8 cellular contexts compared by ENCODE assay signal in the genomic region with DNA sequence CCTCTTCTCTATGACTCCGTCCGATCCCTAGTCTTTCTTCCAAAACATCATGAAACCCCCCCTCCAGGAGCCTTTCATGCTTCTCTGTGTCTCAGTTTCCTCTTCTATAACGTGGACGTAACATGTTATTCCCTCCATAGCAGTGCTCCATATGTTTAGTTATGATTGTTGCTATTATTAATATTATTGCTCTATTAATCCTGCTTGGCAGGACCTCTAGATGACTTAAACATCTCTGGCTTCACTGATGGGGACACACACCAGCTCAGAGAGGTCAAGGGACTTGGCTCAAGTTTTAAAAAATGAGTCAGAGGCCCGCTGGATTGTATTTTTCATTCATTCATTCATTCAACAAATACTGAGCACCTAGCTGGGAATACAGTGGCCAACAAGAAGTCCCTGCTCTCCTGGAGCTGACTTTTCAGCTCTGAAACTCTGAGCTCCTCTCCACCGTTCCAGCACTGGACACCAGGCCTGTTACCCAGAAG. TPM values are rescaled to one million over a fixed set of nuclear protein-coding genes. Genes with fewer than 3 reads are reported as not detected.
DNase-seq lines count a peak whose midpoint lies in the region; ATAC-seq and TF ChIP-seq lines count a peak whose summit lies in the region.

No MANE protein-coding gene starts in this region.

- TF ChIP-seq CTCF in KMS-11 (conservative IDR thresholded peaks at IDR 0.05; ENCODE audit: low read depth, low read length) (no peak), colonic mucosa (IDR thresholded peaks at IDR 0.05) (no peak)

- H3K27ac Mint-ChIP-seq in naive thymus-derived CD8-positive, alpha-beta T cell = peak overlapping the region; percentile 86 to 99 (median 96)

- peaks cover 2% of the 10 kb centered on the region; the same call in 1 of the 2 replicates for H3K36me3 ChIP-seq in BLaER1
- no peaks in the 10 kb centered on the region for H3K36me3 ChIP-seq in KMS-11 (ENCODE audit: insufficient read depth)
- no peaks in the 10 kb centered on the region for H3K36me3 ChIP-seq in colonic mucosa

- H3K27me3 ChIP-seq in BLaER1 (no peaks in the 10 kb centered on the region), KMS-11 (ENCODE audit: insufficient read depth, low read depth) (no peaks in the 10 kb centered on the region), colonic mucosa (no peaks in the 10 kb centered on the region)

- intact Hi-C loops in colonic mucosa (cut with DNase I) = no loop called here

- H3K9me3 ChIP-seq in BLaER1 (no peaks in the 10 kb centered on the region), colonic mucosa (no peaks in the 10 kb centered on the region)

- ATAC-seq in naive thymus-derived CD8-positive, alpha-beta T cell = no peak
- no peak for ATAC-seq in HG02870 (IDR thresholded peaks at IDR 0.05; ENCODE audit: unreplicated experiment)

- peaks cover 20% of the 10 kb centered on the region for H3K4me1 ChIP-seq in BLaER1
- H3K4me1 ChIP-seq in KMS-11 (ENCODE audit: low read depth, poor library complexity, severe bottlenecking) = peaks cover 21% of the 10 kb centered on the region
- peaks cover 11% of the 10 kb centered on the region for H3K4me1 ChIP-seq in colonic mucosa

- no peaks in the 10 kb centered on the region for H3K27me3 Mint-ChIP-seq in naive thymus-derived CD8-positive, alpha-beta T cell

- H3K4me2 ChIP-seq in BLaER1 = peak overlapping the region; percentile 96
- peak overlapping the region; percentile 90 for H3K4me2 ChIP-seq in KMS-11

- no peaks in the 10 kb centered on the region for H3K79me2 ChIP-seq in KMS-11 (ENCODE audit: insufficient read depth, low read depth)

- DNase-seq in colonic mucosa (no peak), NCI-H1417 treated with DMSO at 0.1 percent for 48 hours (lab: John Stamatoyannopoulos, UW) (no peak), OCI-M2 (lab: John Stamatoyannopoulos, UW; ENCODE audit: unreplicated experiment) (no peak), Ammon's horn (ENCODE audit: low spot score) (no peak)
- DNase-seq in naive thymus-derived CD8-positive, alpha-beta T cell = no peak

- H3K9me3 Mint-ChIP-seq in naive thymus-derived CD8-positive, alpha-beta T cell = no peaks in the 10 kb centered on the region

- H3K4me3 Mint-ChIP-seq in naive thymus-derived CD8-positive, alpha-beta T cell = peak overlapping the region; percentile 90 to 95 (median 92)

- peak overlapping the region; percentile 88 for H2AFZ ChIP-seq in KMS-11 (ENCODE audit: low read depth)

- H4K20me1 ChIP-seq in BLaER1 (no peaks in the 10 kb centered on the region), KMS-11 (ENCODE audit: insufficient read depth) (no peaks in the 10 kb centered on the region)

- H3K4me3 ChIP-seq in BLaER1 (peak overlapping the region; percentile 77), KMS-11 (IDR thresholded peaks at IDR 0.05; ENCODE audit: insufficient read depth, low read depth, low read length) (no peak overlapping the region), colonic mucosa (peak overlapping the region; percentile 49)

- H3K27ac ChIP-seq in BLaER1 (peak overlapping the region; percentile 76), KMS-11 (peak overlapping the region; percentile 54), colonic mucosa (peak overlapping the region; percentile 68)

- peaks cover 0 to 2% (median 0%) of the 10 kb centered on the region in 3 donors for H3K36me3 Mint-ChIP-seq in naive thymus-derived CD8-positive, alpha-beta T cell

- H3K9ac ChIP-seq in BLaER1 = peak overlapping the region; percentile 77; the same call in 1 of the 2 replicates
- H3K9ac ChIP-seq in KMS-11 = peak overlapping the region; percentile 44
- H3K9ac ChIP-seq in colonic mucosa (ENCODE audit: low read depth in 2 of 2, low read length in 2 of 2) = peak overlapping the region; percentile 30 to 96

- POLR2A ChIA-PET in naive thymus-derived CD8-positive, alpha-beta T cell (lab: Charles Lee) = interaction anchor here (0.7 to 1.8 kb wide), 4 partner anchors 19 to 158 kb away, joined by 3 to 18 read pairs (median 3); no protein-coding TSS in a partner anchor

- H3K4me1 Mint-ChIP-seq in naive thymus-derived CD8-positive, alpha-beta T cell = peaks cover 9 to 28% (median 20%) of the 10 kb centered on the region in 4 donors

RNA-seq across cellular contexts. Expression of a gene that starts 0.4 kb away (rescaled TPM):
- 10 to 100 TPM in 1 of 2 donors, 1 to 10 TPM in 1; 6.5 to 15.2 TPM for total RNA-seq in colonic mucosa
- 1 to 10 TPM; 8.8 to 9.6 TPM for total RNA-seq in naive thymus-derived CD8-positive, alpha-beta T cell
- polyA plus RNA-seq in naive thymus-derived CD8-positive, alpha-beta T cell = 1 to 10 TPM; 1.7 to 2.9 (median 2.7) TPM

RNA-seq across cellular contexts. Expression of a gene that starts 24.9 kb away (rescaled TPM):
- total RNA-seq in colonic mucosa = 1 to 10 TPM; 5.8 to 9.0 TPM
- total RNA-seq in naive thymus-derived CD8-positive, alpha-beta T cell = 10 to 100 TPM; 11.9 to 12.7 TPM
- 1 to 10 TPM; 6.4 to 8.9 (median 7.7) TPM for polyA plus RNA-seq in naive thymus-derived CD8-positive, alpha-beta T cell
